In genomic region chr16:68731569-68732067, GRCh38 we compare ENCODE assay signal across 14 cellular contexts. TPM values are rescaled to one million over a fixed set of nuclear protein-coding genes. Genes with fewer than 3 reads are reported as not detected.
"Had no signal": no experiment of that assay in that cellular context is flagged by ENCODE, and none has a peak within 500 bp of the region (broad histone marks: within the 10 kb centered on the region; RNA-seq: fewer than 3 reads in every experiment).

No MANE protein-coding gene starts in this region.

- DNase-seq: activated CD4-positive, alpha-beta memory T cell treated with anti-CD3 and anti-CD28 coated beads for 36 hours; activated CD4-positive, CD25-positive, alpha-beta regulatory T cell treated with anti-CD3 and anti-CD28 coated beads, Interleukin-2, amount 50 U/mL, for 72 hours; activated gamma-delta T cell; activated T-cell treated with anti-CD3 and anti-CD28 coated beads, Interleukin-2, amount 50 U/mL, for 4 hours; amygdala; occipital lobe; psoas muscle; stimulated activated CD4-positive, alpha-beta T cell treated with anti-CD3 and anti-CD28 coated beads, Interleukin-12 subunit alpha, Interleukin-12 subunit beta, amount 100 ng/mL, for 4 hours; stimulated activated CD4-positive, alpha-beta T cell treated with anti-CD3 and anti-CD28 coated beads, Interleukin-2, amount 100 ng/mL, for 48 hours; T-helper 2 cell had no signal

- H3K27ac Mint-ChIP-seq: activated CD4-positive, alpha-beta memory T cell treated with anti-CD3 and anti-CD28 coated beads for 36 hours; activated naive CD8-positive, alpha-beta T cell; natural killer cell treated with Interleukin-12 subunit alpha and Interleukin-12 subunit beta and Interleukin-15 and Interleukin-18, amount 100 ng/mL, for 72 hours had no signal

- H3K4me1 ChIP-seq: psoas muscle had no signal

- ATAC-seq: activated T-cell treated with anti-CD3 and anti-CD28 coated beads, Interleukin-2, amount 50 U/mL, for 4 hours; psoas muscle had no signal

- H3K27ac ChIP-seq: psoas muscle had no signal

- H3K9me3 Mint-ChIP-seq: activated CD4-positive, alpha-beta memory T cell treated with anti-CD3 and anti-CD28 coated beads for 36 hours; activated T-cell treated with anti-CD3 and anti-CD28 coated beads, Interleukin-2, amount 50 U/mL, for 4 hours; natural killer cell treated with Interleukin-12 subunit alpha and Interleukin-12 subunit beta and Interleukin-15 and Interleukin-18, amount 100 ng/mL, for 72 hours had no signal

- H3K4me3 ChIP-seq: lung, psoas muscle had no signal

- H3K36me3 Mint-ChIP-seq: activated CD4-positive, alpha-beta memory T cell treated with anti-CD3 and anti-CD28 coated beads for 36 hours; activated naive CD8-positive, alpha-beta T cell; natural killer cell treated with Interleukin-12 subunit alpha and Interleukin-12 subunit beta and Interleukin-15 and Interleukin-18, amount 100 ng/mL, for 72 hours had no signal

- H3K9me3 ChIP-seq: psoas muscle had no signal

- H3K4me3 Mint-ChIP-seq: activated CD4-positive, alpha-beta memory T cell treated with anti-CD3 and anti-CD28 coated beads for 36 hours; activated naive CD8-positive, alpha-beta T cell; activated T-cell treated with anti-CD3 and anti-CD28 coated beads, Interleukin-2, amount 50 U/mL, for 4 hours; natural killer cell treated with Interleukin-12 subunit alpha and Interleukin-12 subunit beta and Interleukin-15 and Interleukin-18, amount 100 ng/mL, for 72 hours had no signal

RNA-seq across cellular contexts. Expression of gene CDH1, which starts 5.5 kb away (rescaled TPM):
- total RNA-seq: dermis microvascular lymphatic vessel endothelial cell had no signal
